ENCODE assay signal across 9 cellular contexts in genomic region chr7:22559829-22560489, GRCh38. TPM values are rescaled to one million over a fixed set of nuclear protein-coding genes. Genes with fewer than 3 reads are reported as not detected.
DNase-seq lines count a peak whose midpoint lies in the region; ATAC-seq, FAIRE-seq and TF ChIP-seq lines count a peak whose summit lies in the region.
"Had no signal": no experiment of that assay in that cellular context is flagged by ENCODE, and none has a peak within 500 bp of the region (broad histone marks: within the 10 kb centered on the region; RNA-seq: fewer than 3 reads in every experiment).

No MANE protein-coding gene starts in this region.

- TF ChIP-seq CTCF in D721Med (IDR thresholded peaks at IDR 0.05; ENCODE audit: insufficient read depth, missing control alignments): peak; percentile 76
- TF ChIP-seq CTCF in RWPE1 (conservative IDR thresholded peaks at IDR 0.05; ENCODE audit: low read depth): peak; percentile 96
- TF ChIP-seq CTCF in fibroblast of villous mesenchyme (IDR thresholded peaks at IDR 0.05; ENCODE audit: insufficient read depth, low read depth, low read length): peak; percentile 87
- TF ChIP-seq CTCF in upper lobe of left lung (IDR thresholded peaks at IDR 0.05): peak; percentile 78 to 93 (median 88)

- H3K27ac Mint-ChIP-seq in activated T-helper 17 cell treated with anti-CD3 and anti-CD28 coated beads, Interleukin-2, amount 50 U/mL, for 72 hours: no peak overlapping the region

- peaks cover 11% of the 10 kb centered on the region for H3K27me3 Mint-ChIP-seq in activated T-helper 17 cell treated with anti-CD3 and anti-CD28 coated beads, Interleukin-2, amount 50 U/mL, for 72 hours

- ATAC-seq in GM21529 (IDR thresholded peaks at IDR 0.05; ENCODE audit: unreplicated experiment) (peak; percentile 45), upper lobe of left lung (ENCODE audit: low FRiP score in 2 of 2) (peak; percentile 78 to 85)
- ATAC-seq in activated T-helper 17 cell treated with anti-CD3 and anti-CD28 coated beads, Interleukin-2, amount 50 U/mL, for 72 hours (replicated peaks): peak; percentile 45

- TF ChIP-seq POLR2A in upper lobe of left lung (IDR thresholded peaks at IDR 0.05): no peak

- no peak for FAIRE-seq in D721Med (lab: Jason Lieb, UNC)
- FAIRE-seq: colon had no signal

- WGBS in upper lobe of left lung, 2 donors: 42 to 46% methylated on average over 13 of the region's 13 CpGs

- no peaks in the 10 kb centered on the region for H3K9me3 ChIP-seq in MG63
- no peaks in the 10 kb centered on the region for H3K9me3 ChIP-seq in upper lobe of left lung

- H3K27me3 ChIP-seq in MG63 (no peaks in the 10 kb centered on the region), upper lobe of left lung (no peaks in the 10 kb centered on the region)

- CTCF ChIA-PET in RWPE1 (lab: Yijun Ruan, JAX): interaction anchor here (0.5 to 3.6 kb wide), 17 partner anchors 23 to 694 kb away, joined by 3 to 50 read pairs (median 3); partner anchors contain the start of gene IL6

- H3K27ac ChIP-seq in RWPE1 (no peak overlapping the region), upper lobe of left lung (no peak overlapping the region)

- H3K4me1 Mint-ChIP-seq in activated T-helper 17 cell treated with anti-CD3 and anti-CD28 coated beads, Interleukin-2, amount 50 U/mL, for 72 hours: peaks cover 15% of the 10 kb centered on the region

- no peak overlapping the region for H3K4me3 Mint-ChIP-seq in activated T-helper 17 cell treated with anti-CD3 and anti-CD28 coated beads, Interleukin-2, amount 50 U/mL, for 72 hours

- H3K36me3 Mint-ChIP-seq in activated T-helper 17 cell treated with anti-CD3 and anti-CD28 coated beads, Interleukin-2, amount 50 U/mL, for 72 hours (ENCODE audit: low read depth): no peaks in the 10 kb centered on the region

- no peaks in the 10 kb centered on the region for H3K9me3 Mint-ChIP-seq in activated T-helper 17 cell treated with anti-CD3 and anti-CD28 coated beads, Interleukin-2, amount 50 U/mL, for 72 hours

- no peak overlapping the region for H3K4me3 ChIP-seq in MG63
- no peak overlapping the region for H3K4me3 ChIP-seq in fibroblast of villous mesenchyme (ENCODE audit: low read depth, low read length)
- no peak overlapping the region for H3K4me3 ChIP-seq in upper lobe of left lung

- no peaks in the 10 kb centered on the region for H3K36me3 ChIP-seq in MG63
- no peaks in the 10 kb centered on the region for H3K36me3 ChIP-seq in upper lobe of left lung

- TF ChIP-seq EP300 in upper lobe of left lung (IDR thresholded peaks at IDR 0.05): no peak

- POLR2A ChIA-PET in RWPE1 (lab: Yijun Ruan, JAX; ENCODE audit: low non-redundant PET): no interaction called here

- H3K4me1 ChIP-seq in upper lobe of left lung: peaks cover 30 to 54% (median 47%) of the 10 kb centered on the region in 4 donors

- peak; percentile 27 for DNase-seq in D721Med (ENCODE audit: insufficient read length, low spot score)
- DNase-seq in MG63: peak; percentile 65
- peak; percentile 88 for DNase-seq in RWPE1 (ENCODE audit: low spot score)
- DNase-seq in fibroblast of villous mesenchyme (ENCODE audit: low read depth): peak; percentile 87
- DNase-seq in nucleus accumbens (lab: John Stamatoyannopoulos, UW): peak in 38 of 56 donors; percentile 8 to 81 (median 44)
- peak in 1 of 2 donors; percentile 71 for DNase-seq in upper lobe of left lung

RNA-seq across cellular contexts. Expression of gene STEAP1B, which starts 60.0 kb away (rescaled TPM):
- total RNA-seq in MG63 (2014; rRNA removed; shearing (Covaris generic); ENCODE audit: low replicate concordance): 18.2 and 18.7 TPM in 2 replicates
- total RNA-seq in activated T-helper 17 cell treated with anti-CD3 and anti-CD28 coated beads, Interleukin-2, amount 50 U/mL, for 72 hours: under 1 TPM in 1 of 2 donors, not detected in 1; 0.32 TPM
- total RNA-seq in fibroblast of villous mesenchyme (7.4 and 11.7 TPM in 2 replicates), upper lobe of left lung (1 to 10 TPM in 1 of 6 donors, under 1 TPM in 2, not detected in 3; 0.30 to 2.1 (median 0.92) TPM)
